Comparison of ENCODE assay signal across 1 cellular context in the genomic region with DNA sequence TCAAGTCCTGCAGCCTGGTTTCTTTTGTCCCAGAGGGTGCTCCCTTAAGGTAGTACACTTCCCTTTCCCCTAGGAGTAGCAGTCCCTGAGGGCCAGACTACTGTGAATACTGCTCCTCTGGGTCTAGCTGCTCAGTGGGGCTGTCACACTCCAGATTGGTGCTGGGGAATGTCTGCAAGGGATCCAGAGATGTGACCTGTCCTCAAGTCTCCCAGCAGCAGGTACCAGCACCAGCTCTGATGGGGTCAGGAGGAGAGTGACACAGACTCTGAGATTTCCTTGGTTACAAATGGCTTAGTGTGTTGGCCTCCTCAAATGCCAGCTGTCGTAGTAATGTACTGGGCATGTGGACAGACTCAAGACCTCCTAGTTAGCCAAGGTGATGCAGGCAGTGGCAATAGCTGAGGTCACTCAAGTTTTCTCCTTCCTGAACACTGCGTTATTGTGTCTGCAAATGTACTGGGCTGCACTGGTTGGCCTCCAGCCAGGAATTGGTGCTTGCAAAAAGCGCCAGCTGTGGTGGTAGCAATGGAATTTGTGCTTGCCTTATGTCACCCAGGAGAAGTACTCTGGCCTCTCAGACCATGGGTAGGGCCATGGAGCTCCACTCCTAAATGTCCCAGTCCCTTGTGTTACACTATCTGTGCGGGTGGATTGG.
A peak's percentile ranks its signal among the peaks of the same experiment; 100 is the strongest.
TF ChIP-seq lines count a peak whose summit lies in the region.

No MANE protein-coding gene starts in this region.

TF ChIP-seq in HepG2, 621 proteins besides CTCF, POLR2A, EP300 and RAD21 (continues in another document):
- TF ChIP-seq HMG20A (CRISPR knock-in tag; IDR thresholded peaks at IDR 0.05; ENCODE audit: borderline replicate concordance) = peak; percentile 28; the same call in 1 of the 2 replicates
- TF ChIP-seq, protein P1, sequence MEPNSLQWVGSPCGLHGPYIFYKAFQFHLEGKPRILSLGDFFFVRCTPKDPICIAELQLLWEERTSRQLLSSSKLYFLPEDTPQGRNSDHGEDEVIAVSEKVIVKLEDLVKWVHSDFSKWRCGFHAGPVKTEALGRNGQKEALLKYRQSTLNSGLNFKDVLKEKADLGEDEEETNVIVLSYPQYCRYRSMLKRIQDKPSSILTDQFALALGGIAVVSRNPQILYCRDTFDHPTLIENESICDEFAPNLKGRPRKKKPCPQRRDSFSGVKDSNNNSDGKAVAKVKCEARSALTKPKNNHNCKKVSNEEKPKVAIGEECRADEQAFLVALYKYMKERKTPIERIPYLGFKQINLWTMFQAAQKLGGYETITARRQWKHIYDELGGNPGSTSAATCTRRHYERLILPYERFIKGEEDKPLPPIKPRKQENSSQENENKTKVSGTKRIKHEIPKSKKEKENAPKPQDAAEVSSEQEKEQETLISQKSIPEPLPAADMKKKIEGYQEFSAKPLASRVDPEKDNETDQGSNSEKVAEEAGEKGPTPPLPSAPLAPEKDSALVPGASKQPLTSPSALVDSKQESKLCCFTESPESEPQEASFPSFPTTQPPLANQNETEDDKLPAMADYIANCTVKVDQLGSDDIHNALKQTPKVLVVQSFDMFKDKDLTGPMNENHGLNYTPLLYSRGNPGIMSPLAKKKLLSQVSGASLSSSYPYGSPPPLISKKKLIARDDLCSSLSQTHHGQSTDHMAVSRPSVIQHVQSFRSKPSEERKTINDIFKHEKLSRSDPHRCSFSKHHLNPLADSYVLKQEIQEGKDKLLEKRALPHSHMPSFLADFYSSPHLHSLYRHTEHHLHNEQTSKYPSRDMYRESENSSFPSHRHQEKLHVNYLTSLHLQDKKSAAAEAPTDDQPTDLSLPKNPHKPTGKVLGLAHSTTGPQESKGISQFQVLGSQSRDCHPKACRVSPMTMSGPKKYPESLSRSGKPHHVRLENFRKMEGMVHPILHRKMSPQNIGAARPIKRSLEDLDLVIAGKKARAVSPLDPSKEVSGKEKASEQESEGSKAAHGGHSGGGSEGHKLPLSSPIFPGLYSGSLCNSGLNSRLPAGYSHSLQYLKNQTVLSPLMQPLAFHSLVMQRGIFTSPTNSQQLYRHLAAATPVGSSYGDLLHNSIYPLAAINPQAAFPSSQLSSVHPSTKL (CRISPR knock-in tag; IDR thresholded peaks at IDR 0.05) = peak; percentile 57; the same call in 1 of the 2 replicates
- TF ChIP-seq, protein P2, sequence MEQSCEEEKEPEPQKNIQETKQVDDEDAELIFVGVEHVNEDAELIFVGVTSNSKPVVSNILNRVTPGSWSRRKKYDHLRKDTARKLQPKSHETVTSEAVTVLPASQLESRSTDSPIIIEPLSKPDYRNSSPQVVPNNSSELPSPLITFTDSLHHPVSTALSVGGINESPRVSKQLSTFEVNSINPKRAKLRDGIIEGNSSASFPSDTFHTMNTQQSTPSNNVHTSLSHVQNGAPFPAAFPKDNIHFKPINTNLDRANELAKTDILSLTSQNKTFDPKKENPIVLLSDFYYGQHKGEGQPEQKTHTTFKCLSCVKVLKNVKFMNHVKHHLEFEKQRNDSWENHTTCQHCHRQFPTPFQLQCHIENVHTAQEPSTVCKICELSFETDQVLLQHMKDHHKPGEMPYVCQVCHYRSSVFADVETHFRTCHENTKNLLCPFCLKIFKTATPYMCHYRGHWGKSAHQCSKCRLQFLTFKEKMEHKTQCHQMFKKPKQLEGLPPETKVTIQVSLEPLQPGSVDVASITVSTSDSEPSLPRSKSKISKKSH (CRISPR knock-in tag; IDR thresholded peaks at IDR 0.05; ENCODE audit: borderline replicate concordance) = no peak
- TF ChIP-seq NR2F6 (IDR thresholded peaks at IDR 0.05) = no peak
- 0 out of 2 replicates have a peak, but pooled peaks have one; percentile 19 for TF ChIP-seq NR2F6 (CRISPR knock-in tag; IDR thresholded peaks at IDR 0.05)
- TF ChIP-seq, protein P3, sequence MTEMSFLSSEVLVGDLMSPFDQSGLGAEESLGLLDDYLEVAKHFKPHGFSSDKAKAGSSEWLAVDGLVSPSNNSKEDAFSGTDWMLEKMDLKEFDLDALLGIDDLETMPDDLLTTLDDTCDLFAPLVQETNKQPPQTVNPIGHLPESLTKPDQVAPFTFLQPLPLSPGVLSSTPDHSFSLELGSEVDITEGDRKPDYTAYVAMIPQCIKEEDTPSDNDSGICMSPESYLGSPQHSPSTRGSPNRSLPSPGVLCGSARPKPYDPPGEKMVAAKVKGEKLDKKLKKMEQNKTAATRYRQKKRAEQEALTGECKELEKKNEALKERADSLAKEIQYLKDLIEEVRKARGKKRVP (CRISPR knock-in tag; IDR thresholded peaks at IDR 0.05) = 0 out of 4 replicates have a peak, but pooled peaks of 1 of the 2 experiments have one; percentile 51
- TF ChIP-seq TEAD3 (CRISPR knock-in tag; optimal IDR thresholded peaks at IDR 0.05; ENCODE audit: borderline replicate concordance) = peak; percentile 56
- TF ChIP-seq, protein P4, sequence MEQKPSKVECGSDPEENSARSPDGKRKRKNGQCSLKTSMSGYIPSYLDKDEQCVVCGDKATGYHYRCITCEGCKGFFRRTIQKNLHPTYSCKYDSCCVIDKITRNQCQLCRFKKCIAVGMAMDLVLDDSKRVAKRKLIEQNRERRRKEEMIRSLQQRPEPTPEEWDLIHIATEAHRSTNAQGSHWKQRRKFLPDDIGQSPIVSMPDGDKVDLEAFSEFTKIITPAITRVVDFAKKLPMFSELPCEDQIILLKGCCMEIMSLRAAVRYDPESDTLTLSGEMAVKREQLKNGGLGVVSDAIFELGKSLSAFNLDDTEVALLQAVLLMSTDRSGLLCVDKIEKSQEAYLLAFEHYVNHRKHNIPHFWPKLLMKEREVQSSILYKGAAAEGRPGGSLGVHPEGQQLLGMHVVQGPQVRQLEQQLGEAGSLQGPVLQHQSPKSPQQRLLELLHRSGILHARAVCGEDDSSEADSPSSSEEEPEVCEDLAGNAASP (CRISPR knock-in tag; IDR thresholded peaks at IDR 0.05; ENCODE audit: borderline replicate concordance) = peak; percentile 79; the same call in 1 of the 2 replicates
- TF ChIP-seq SOX13 (IDR thresholded peaks at IDR 0.05) = no peak
- 0 out of 4 replicates have a peak, but pooled peaks of 1 of the 2 experiments have one; percentile 33 for TF ChIP-seq SOX13 (CRISPR knock-in tag; conservative IDR thresholded peaks at IDR 0.05 in 1 of 2, IDR thresholded peaks at IDR 0.05 in 1 of 2)
- TF ChIP-seq GATAD2A (CRISPR knock-in tag; IDR thresholded peaks at IDR 0.05) = 0 out of 2 replicates have a peak, but pooled peaks have one; percentile 22
- TF ChIP-seq YEATS4 (CRISPR knock-in tag; IDR thresholded peaks at IDR 0.05; ENCODE audit: borderline replicate concordance) = no peak
- no peak for TF ChIP-seq ZNF431 (CRISPR knock-in tag; IDR thresholded peaks at IDR 0.05; ENCODE audit: borderline replicate concordance, low read depth)
- TF ChIP-seq, protein P5, sequence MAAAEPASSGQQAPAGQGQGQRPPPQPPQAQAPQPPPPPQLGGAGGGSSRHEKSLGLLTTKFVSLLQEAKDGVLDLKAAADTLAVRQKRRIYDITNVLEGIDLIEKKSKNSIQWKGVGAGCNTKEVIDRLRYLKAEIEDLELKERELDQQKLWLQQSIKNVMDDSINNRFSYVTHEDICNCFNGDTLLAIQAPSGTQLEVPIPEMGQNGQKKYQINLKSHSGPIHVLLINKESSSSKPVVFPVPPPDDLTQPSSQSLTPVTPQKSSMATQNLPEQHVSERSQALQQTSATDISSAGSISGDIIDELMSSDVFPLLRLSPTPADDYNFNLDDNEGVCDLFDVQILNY (CRISPR knock-in tag; conservative IDR thresholded peaks at IDR 0.05) = no peak; the same call in 1 of the 2 replicates
- TF ChIP-seq, protein P6, sequence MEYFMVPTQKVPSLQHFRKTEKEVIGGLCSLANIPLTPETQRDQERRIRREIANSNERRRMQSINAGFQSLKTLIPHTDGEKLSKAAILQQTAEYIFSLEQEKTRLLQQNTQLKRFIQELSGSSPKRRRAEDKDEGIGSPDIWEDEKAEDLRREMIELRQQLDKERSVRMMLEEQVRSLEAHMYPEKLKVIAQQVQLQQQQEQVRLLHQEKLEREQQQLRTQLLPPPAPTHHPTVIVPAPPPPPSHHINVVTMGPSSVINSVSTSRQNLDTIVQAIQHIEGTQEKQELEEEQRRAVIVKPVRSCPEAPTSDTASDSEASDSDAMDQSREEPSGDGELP (IDR thresholded peaks at IDR 0.05; ENCODE audit: borderline replicate concordance, low read depth) = peak; percentile 81; the same call in 1 of the 2 replicates
- TF ChIP-seq MED1 (CRISPR knock-in tag; IDR thresholded peaks at IDR 0.05) = 0 out of 2 replicates have a peak, but pooled peaks have one; percentile 11
- TF ChIP-seq, protein P7, sequence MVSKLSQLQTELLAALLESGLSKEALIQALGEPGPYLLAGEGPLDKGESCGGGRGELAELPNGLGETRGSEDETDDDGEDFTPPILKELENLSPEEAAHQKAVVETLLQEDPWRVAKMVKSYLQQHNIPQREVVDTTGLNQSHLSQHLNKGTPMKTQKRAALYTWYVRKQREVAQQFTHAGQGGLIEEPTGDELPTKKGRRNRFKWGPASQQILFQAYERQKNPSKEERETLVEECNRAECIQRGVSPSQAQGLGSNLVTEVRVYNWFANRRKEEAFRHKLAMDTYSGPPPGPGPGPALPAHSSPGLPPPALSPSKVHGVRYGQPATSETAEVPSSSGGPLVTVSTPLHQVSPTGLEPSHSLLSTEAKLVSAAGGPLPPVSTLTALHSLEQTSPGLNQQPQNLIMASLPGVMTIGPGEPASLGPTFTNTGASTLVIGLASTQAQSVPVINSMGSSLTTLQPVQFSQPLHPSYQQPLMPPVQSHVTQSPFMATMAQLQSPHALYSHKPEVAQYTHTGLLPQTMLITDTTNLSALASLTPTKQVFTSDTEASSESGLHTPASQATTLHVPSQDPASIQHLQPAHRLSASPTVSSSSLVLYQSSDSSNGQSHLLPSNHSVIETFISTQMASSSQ (IDR thresholded peaks at IDR 0.05; ENCODE audit: low read depth) = no peak
- TF ChIP-seq, protein P7 (CRISPR knock-in tag; IDR thresholded peaks at IDR 0.05; ENCODE audit: borderline replicate concordance) = no peak
- TF ChIP-seq, protein P8, sequence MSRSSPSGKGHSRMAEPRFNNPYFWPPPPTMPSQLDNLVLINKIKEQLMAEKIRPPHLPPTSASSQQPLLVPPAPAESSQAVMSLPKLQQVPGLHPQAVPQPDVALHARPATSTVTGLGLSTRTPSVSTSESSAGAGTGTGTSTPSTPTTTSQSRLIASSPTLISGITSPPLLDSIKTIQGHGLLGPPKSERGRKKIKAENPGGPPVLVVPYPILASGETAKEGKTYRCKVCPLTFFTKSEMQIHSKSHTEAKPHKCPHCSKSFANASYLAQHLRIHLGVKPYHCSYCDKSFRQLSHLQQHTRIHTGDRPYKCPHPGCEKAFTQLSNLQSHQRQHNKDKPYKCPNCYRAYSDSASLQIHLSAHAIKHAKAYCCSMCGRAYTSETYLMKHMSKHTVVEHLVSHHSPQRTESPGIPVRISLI (CRISPR knock-in tag; IDR thresholded peaks at IDR 0.05; ENCODE audit: borderline replicate concordance) = 0 out of 2 replicates have a peak, but pooled peaks have one; percentile 24
- peak; percentile 38; the same call in 1 of the 2 replicates for TF ChIP-seq ZBTB21 (CRISPR knock-in tag; IDR thresholded peaks at IDR 0.05)
- 0 out of 2 replicates have a peak, but pooled peaks have one; percentile 21 for TF ChIP-seq FOXC1 (CRISPR knock-in tag; IDR thresholded peaks at IDR 0.05; ENCODE audit: borderline replicate concordance)
- peak; percentile 29; the same call in 1 of the 2 replicates for TF ChIP-seq ZMYM3 (CRISPR knock-in tag; IDR thresholded peaks at IDR 0.05)
- peak; percentile 43 for TF ChIP-seq XRCC5 (optimal IDR thresholded peaks at IDR 0.05; ENCODE audit: low read length)
- TF ChIP-seq LCORL (IDR thresholded peaks at IDR 0.05) = 0 out of 2 replicates have a peak, but pooled peaks have one; percentile 22
- 0 out of 2 replicates have a peak, but pooled peaks have one; percentile 34 for TF ChIP-seq LCORL (CRISPR knock-in tag; IDR thresholded peaks at IDR 0.05)
- no peak for TF ChIP-seq FOXP1 (IDR thresholded peaks at IDR 0.05)
- TF ChIP-seq FOXP1 (CRISPR knock-in tag; IDR thresholded peaks at IDR 0.05) = no peak
- peak; percentile 46; the same call in 1 of the 2 replicates for TF ChIP-seq ZNF292 (CRISPR knock-in tag; IDR thresholded peaks at IDR 0.05; ENCODE audit: borderline replicate concordance, low read depth)
- TF ChIP-seq, protein P9, sequence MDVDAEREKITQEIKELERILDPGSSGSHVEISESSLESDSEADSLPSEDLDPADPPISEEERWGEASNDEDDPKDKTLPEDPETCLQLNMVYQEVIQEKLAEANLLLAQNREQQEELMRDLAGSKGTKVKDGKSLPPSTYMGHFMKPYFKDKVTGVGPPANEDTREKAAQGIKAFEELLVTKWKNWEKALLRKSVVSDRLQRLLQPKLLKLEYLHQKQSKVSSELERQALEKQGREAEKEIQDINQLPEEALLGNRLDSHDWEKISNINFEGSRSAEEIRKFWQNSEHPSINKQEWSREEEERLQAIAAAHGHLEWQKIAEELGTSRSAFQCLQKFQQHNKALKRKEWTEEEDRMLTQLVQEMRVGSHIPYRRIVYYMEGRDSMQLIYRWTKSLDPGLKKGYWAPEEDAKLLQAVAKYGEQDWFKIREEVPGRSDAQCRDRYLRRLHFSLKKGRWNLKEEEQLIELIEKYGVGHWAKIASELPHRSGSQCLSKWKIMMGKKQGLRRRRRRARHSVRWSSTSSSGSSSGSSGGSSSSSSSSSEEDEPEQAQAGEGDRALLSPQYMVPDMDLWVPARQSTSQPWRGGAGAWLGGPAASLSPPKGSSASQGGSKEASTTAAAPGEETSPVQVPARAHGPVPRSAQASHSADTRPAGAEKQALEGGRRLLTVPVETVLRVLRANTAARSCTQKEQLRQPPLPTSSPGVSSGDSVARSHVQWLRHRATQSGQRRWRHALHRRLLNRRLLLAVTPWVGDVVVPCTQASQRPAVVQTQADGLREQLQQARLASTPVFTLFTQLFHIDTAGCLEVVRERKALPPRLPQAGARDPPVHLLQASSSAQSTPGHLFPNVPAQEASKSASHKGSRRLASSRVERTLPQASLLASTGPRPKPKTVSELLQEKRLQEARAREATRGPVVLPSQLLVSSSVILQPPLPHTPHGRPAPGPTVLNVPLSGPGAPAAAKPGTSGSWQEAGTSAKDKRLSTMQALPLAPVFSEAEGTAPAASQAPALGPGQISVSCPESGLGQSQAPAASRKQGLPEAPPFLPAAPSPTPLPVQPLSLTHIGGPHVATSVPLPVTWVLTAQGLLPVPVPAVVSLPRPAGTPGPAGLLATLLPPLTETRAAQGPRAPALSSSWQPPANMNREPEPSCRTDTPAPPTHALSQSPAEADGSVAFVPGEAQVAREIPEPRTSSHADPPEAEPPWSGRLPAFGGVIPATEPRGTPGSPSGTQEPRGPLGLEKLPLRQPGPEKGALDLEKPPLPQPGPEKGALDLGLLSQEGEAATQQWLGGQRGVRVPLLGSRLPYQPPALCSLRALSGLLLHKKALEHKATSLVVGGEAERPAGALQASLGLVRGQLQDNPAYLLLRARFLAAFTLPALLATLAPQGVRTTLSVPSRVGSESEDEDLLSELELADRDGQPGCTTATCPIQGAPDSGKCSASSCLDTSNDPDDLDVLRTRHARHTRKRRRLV (CRISPR knock-in tag; IDR thresholded peaks at IDR 0.05) = no peak
- TF ChIP-seq NFE2 (CRISPR knock-in tag; IDR thresholded peaks at IDR 0.05) = no peak
